ENCODE assay signal across 2 cellular contexts in the genomic region with DNA sequence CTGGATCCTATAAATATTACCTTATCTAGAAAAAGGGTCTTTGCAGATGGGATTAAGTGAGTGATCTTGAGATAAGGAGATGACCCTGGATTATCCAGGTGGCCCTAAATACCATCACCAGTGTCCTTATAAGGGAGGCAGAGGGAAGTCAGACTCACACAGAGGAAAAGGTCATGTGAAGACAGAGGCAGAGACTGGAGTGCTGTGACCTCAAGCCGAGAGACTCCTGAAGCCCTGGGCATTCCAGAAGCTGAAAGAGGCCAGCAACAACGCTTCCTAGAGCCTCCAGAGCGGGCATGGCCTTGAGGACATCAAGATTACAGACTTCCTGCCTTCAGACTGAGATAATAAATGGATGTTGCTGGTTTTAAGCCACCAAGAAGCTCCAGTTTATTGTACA.
TF ChIP-seq lines count a peak whose summit lies in the region.

No MANE protein-coding gene starts in this region.

TF ChIP-seq in GM23338, 12 proteins besides CTCF, POLR2A, EP300 and RAD21 (continued from another document):
- TF ChIP-seq NANOG (IDR thresholded peaks at IDR 0.05; ENCODE audit: borderline replicate concordance): no peak
- TF ChIP-seq REST (IDR thresholded peaks at IDR 0.05; ENCODE audit: unreplicated experiment): no peak
- TF ChIP-seq ETS1 (IDR thresholded peaks at IDR 0.05): no peak
- TF ChIP-seq ZNF462 (CRISPR knock-in tag; IDR thresholded peaks at IDR 0.05): no peak
- no peak for TF ChIP-seq JUNB (IDR thresholded peaks at IDR 0.05; ENCODE audit: unreplicated experiment)
- TF ChIP-seq ZNF331 (CRISPR knock-in tag; IDR thresholded peaks at IDR 0.05; ENCODE audit: low read depth): no peak
- no peak for TF ChIP-seq STAT1 (IDR thresholded peaks at IDR 0.05; ENCODE audit: unreplicated experiment)
- no peak for TF ChIP-seq POLR2AphosphoS5 (IDR thresholded peaks at IDR 0.05; ENCODE audit: low read depth)
- no peak for TF ChIP-seq EZH2phosphoT487 (IDR thresholded peaks at IDR 0.05; ENCODE audit: unreplicated experiment)
- no peak for TF ChIP-seq EZH2 (IDR thresholded peaks at IDR 0.05; ENCODE audit: low read depth, unreplicated experiment)
TF ChIP-seq in GM23338: peak in this region for 0.

TF ChIP-seq in H1, 55 proteins besides CTCF, POLR2A, EP300 and RAD21 (continued from another document):
- TF ChIP-seq, protein P1, sequence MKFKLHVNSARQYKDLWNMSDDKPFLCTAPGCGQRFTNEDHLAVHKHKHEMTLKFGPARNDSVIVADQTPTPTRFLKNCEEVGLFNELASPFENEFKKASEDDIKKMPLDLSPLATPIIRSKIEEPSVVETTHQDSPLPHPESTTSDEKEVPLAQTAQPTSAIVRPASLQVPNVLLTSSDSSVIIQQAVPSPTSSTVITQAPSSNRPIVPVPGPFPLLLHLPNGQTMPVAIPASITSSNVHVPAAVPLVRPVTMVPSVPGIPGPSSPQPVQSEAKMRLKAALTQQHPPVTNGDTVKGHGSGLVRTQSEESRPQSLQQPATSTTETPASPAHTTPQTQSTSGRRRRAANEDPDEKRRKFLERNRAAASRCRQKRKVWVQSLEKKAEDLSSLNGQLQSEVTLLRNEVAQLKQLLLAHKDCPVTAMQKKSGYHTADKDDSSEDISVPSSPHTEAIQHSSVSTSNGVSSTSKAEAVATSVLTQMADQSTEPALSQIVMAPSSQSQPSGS (IDR thresholded peaks at IDR 0.05; ENCODE audit: low read length): no peak
- TF ChIP-seq JUND (IDR thresholded peaks at IDR 0.05; ENCODE audit: low read length) (no peak), NRF1 (IDR thresholded peaks at IDR 0.05; ENCODE audit: low read depth, low read length) (no peak), SUZ12 (IDR thresholded peaks at IDR 0.05; ENCODE audit: low read length) (no peak), ASH2L (IDR thresholded peaks at IDR 0.05; ENCODE audit: low read length) (no peak), EGR1 (IDR thresholded peaks at IDR 0.05; ENCODE audit: borderline replicate concordance, low read depth, low read length) (no peak), SP4 (IDR thresholded peaks at IDR 0.05; ENCODE audit: low read length) (no peak), HDAC2 (IDR thresholded peaks at IDR 0.05; ENCODE audit: borderline replicate concordance in 1 of 2, low read depth in 2 of 2, low read length in 2 of 2) (no peak)
TF ChIP-seq in H1: peak in this region for 0.
